Comparison of ENCODE assay signal across 18 cellular contexts in the genomic region with DNA sequence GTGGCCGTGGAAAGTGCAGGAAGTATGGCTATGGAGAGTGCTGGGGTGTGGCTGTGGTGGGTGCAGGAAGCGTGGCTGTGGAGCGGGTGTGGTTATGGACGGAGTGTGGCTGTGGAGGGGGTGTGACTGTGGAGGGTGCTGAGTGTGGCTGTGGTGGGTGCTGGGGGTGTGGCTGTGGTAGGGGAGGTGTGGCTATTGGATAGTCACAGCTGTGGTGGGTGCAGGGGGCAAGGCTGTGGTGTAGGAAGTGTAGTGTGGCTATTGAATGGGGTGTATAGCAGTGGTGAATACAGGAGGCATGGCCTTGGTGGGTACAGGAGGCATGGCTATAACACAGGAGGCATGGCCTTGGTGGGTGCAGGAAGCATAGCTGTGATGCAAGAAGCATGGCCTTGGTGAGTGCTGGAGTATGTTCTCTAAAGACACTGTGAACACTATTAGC. TPM values are rescaled to one million over a fixed set of nuclear protein-coding genes. Genes with fewer than 3 reads are reported as not detected.
DNase-seq lines count a peak whose midpoint lies in the region; ATAC-seq, FAIRE-seq and TF ChIP-seq lines count a peak whose summit lies in the region.
"Had no signal": no experiment of that assay in that cellular context is flagged by ENCODE, and none has a peak within 500 bp of the region (broad histone marks: within the 10 kb centered on the region; RNA-seq: fewer than 3 reads in every experiment).

No MANE protein-coding gene starts in this region.

- H2BK120ac ChIP-seq in H1 (replicated peaks; ENCODE audit: low read depth, low read length) = no peak overlapping the region

- H4K5ac ChIP-seq in H1 (ENCODE audit: insufficient read length, low read depth, low read length) = no peak overlapping the region

- no peak for TF ChIP-seq EP300 in H1 (IDR thresholded peaks at IDR 0.05; ENCODE audit: borderline replicate concordance in 1 of 2, low read depth in 2 of 2, low read length in 2 of 2)

- no peak overlapping the region for H2BK5ac ChIP-seq in H1 (ENCODE audit: low read depth, low read length)

- H3K4me3 Mint-ChIP-seq in activated CD8-positive, alpha-beta memory T cell treated with anti-CD3 and anti-CD28 coated beads, Interleukin-2, amount 10 ng/mL, durations not matched to agents 7 days and 5 days = peak overlapping the region; percentile 25
- no peak overlapping the region for H3K4me3 Mint-ChIP-seq in T-cell

- no peaks in the 10 kb centered on the region; the same call in 1 of the 2 replicates for H3K23me2 ChIP-seq in H1 (ENCODE audit: low read depth, low read length)

- no peak overlapping the region for H4K8ac ChIP-seq in H1 (ENCODE audit: extremely low read depth, insufficient read depth, low read length)

- H3K36me3 Mint-ChIP-seq in activated CD8-positive, alpha-beta memory T cell treated with anti-CD3 and anti-CD28 coated beads, Interleukin-2, amount 10 ng/mL, durations not matched to agents 7 days and 5 days = peaks cover 2% of the 10 kb centered on the region
- H3K36me3 Mint-ChIP-seq in T-cell = no peaks in the 10 kb centered on the region

- H3K56ac ChIP-seq in H1 (replicated peaks; ENCODE audit: insufficient read length, low read depth, low read length) = no peak overlapping the region

- FAIRE-seq in H1 (lab: Jason Lieb, UNC) = no peak
- FAIRE-seq: GM12878, H54 had no signal

- no peak for TF ChIP-seq CTCF in H1 (IDR thresholded peaks at IDR 0.05; ENCODE audit: control extremely low read depth in 1 of 3, insufficient read depth in 1 of 3, low read depth in 1 of 3, low read length in 3 of 3)

- H2AFZ ChIP-seq in H1 (ENCODE audit: low read length) = no peak overlapping the region

- H2AK5ac ChIP-seq in H1 (ENCODE audit: low read depth, low read length) = no peak overlapping the region

- peak; percentile 82 for DNase-seq in activated CD8-positive, alpha-beta memory T cell treated with anti-CD3 and anti-CD28 coated beads, Interleukin-2, amount 10 ng/mL, durations not matched to agents 7 days and 5 days
- DNase-seq in activated CD8-positive, alpha-beta memory T cell treated with anti-CD3 and anti-CD28 coated beads for 24 hours = no peak
- DNase-seq in T-cell (peak in 27 of 34 experiments; percentile 1 to 55 (median 15)), H1 (ENCODE audit: low read depth in 1 of 2, low spot score in 2 of 2) (no peak), NCI-H524 treated with DMSO at 0.1 percent for 48 hours (lab: John Stamatoyannopoulos, UW) (no peak), NCI-H2196 (lab: John Stamatoyannopoulos, UW; ENCODE audit: unreplicated experiment) (no peak), DMS79 (lab: John Stamatoyannopoulos, UW) (no peak)
- peak; percentile 32 for DNase-seq in stimulated activated CD8-positive, alpha-beta memory T cell treated with anti-CD3 and anti-CD28 coated beads, Interleukin-4, amount 100 ng/mL, for 48 hours
- DNase-seq: activated CD4-positive, CD25-positive, alpha-beta regulatory T cell; amygdala; DMS79 treated with DMSO at 0.1 percent for 48 hours; foreskin fibroblast; NCI-H187; sigmoid colon had no signal

- H3K9me3 ChIP-seq in H1 (ENCODE audit: insufficient read depth in 2 of 2, low read depth in 1 of 2, low read length in 1 of 2) = no peaks in the 10 kb centered on the region
- H3K9me3 ChIP-seq: sigmoid colon, SJSA1 had no signal

- H3K4me1 ChIP-seq in H1 (replicated peaks in 1 of 4; ENCODE audit: control insufficient read depth in 3 of 4, insufficient read depth in 4 of 4, low read length in 3 of 4) = no peaks in the 10 kb centered on the region

- no peak overlapping the region for H2BK20ac ChIP-seq in H1 (ENCODE audit: low read length)

- CTCF ChIA-PET in activated CD8-positive, alpha-beta memory T cell treated with anti-CD3 and anti-CD28 coated beads, Interleukin-2, amount 10 ng/mL, durations not matched to agents 7 days and 5 days (lab: Charles Lee) = interaction anchor here (0.8 kb wide), 1 partner anchor 400 kb away, joined by 3 read pairs; no protein-coding TSS in a partner anchor
- CTCF ChIA-PET in T-cell (lab: Charles Lee) (no interaction called here), H1 (lab: Charles Lee; ENCODE audit: partially characterized antibody) (interaction anchor here (0.7 to 0.8 kb wide), 2 partner anchors 120 to 411 kb away, joined by 3 read pairs; no protein-coding TSS in a partner anchor)

- no peak overlapping the region for H3K14ac ChIP-seq in H1 (ENCODE audit: insufficient read length)

- no peak overlapping the region for H3K9ac ChIP-seq in H1 (replicated peaks in 1 of 4; ENCODE audit: extremely low read depth in 1 of 4, low read depth in 3 of 4, low read length in 3 of 4)

- H4K91ac ChIP-seq in H1 (replicated peaks; ENCODE audit: insufficient read length, low read length) = no peak overlapping the region

- peaks cover 51% of the 10 kb centered on the region for H3K27me3 Mint-ChIP-seq in activated CD8-positive, alpha-beta memory T cell treated with anti-CD3 and anti-CD28 coated beads, Interleukin-2, amount 10 ng/mL, durations not matched to agents 7 days and 5 days
- peaks cover 25 to 30% of the 10 kb centered on the region in 2 donors for H3K27me3 Mint-ChIP-seq in T-cell

- H3K27me3 ChIP-seq in H1 (replicated peaks in 1 of 4; ENCODE audit: control insufficient read depth in 3 of 4, extremely low read depth in 1 of 4, insufficient read depth in 3 of 4, low read length in 3 of 4) = no peaks in the 10 kb centered on the region
- H3K27me3 ChIP-seq: sigmoid colon, SJSA1 had no signal

- no peak overlapping the region for H3K18ac ChIP-seq in H1 (ENCODE audit: extremely low read depth, low read length)

- peaks cover 27% of the 10 kb centered on the region for H3K4me1 Mint-ChIP-seq in activated CD8-positive, alpha-beta memory T cell treated with anti-CD3 and anti-CD28 coated beads, Interleukin-2, amount 10 ng/mL, durations not matched to agents 7 days and 5 days
- H3K4me1 Mint-ChIP-seq in T-cell = peaks cover 10 to 24% (median 12%) of the 10 kb centered on the region in 3 donors

- H3K27ac Mint-ChIP-seq in activated CD8-positive, alpha-beta memory T cell treated with anti-CD3 and anti-CD28 coated beads, Interleukin-2, amount 10 ng/mL, durations not matched to agents 7 days and 5 days = peak overlapping the region; percentile 67
- H3K27ac Mint-ChIP-seq in T-cell = no peak overlapping the region

- H3K79me1 ChIP-seq in H1 (ENCODE audit: low read depth, low read length) = no peaks in the 10 kb centered on the region

- no peak overlapping the region for H3K27ac ChIP-seq in H1 (ENCODE audit: low read depth, low read length)
- H3K27ac ChIP-seq: sigmoid colon, SJSA1 had no signal

- no peaks in the 10 kb centered on the region for H4K20me1 ChIP-seq in H1 (replicated peaks in 1 of 2; ENCODE audit: control insufficient read depth in 1 of 2, insufficient read depth in 2 of 2, low read length in 2 of 2)

- H3K23ac ChIP-seq in H1 (ENCODE audit: insufficient read length) = no peak overlapping the region

- ATAC-seq in activated CD8-positive, alpha-beta memory T cell treated with anti-CD3 and anti-CD28 coated beads, Interleukin-2, amount 10 ng/mL, durations not matched to agents 7 days and 5 days = peak; percentile 85
- ATAC-seq in T-cell (replicated peaks in 1 of 4) = peak; percentile 45 to 64 (median 54)
- ATAC-seq: GM12878 had no signal

- WGBS in H1 (ENCODE audit: extremely low coverage in 1 of 2, insufficient coverage in 1 of 2, insufficient read length in 1 of 2, insufficient replicate concordance in 2 of 2, low coverage in 1 of 2, low lambda C conversion rate in 2 of 2, missing lambda C conversion rate in 1 of 2), 2 experiments = 75% methylated on average over 4 of the region's 4 CpGs; no CpG with 5 or more reads in 1 of the 2 experiments

- no peaks in the 10 kb centered on the region for H3K79me2 ChIP-seq in H1 (ENCODE audit: control insufficient read depth in 1 of 2, insufficient read depth in 2 of 2, low read length in 2 of 2)

- POLR2A ChIA-PET in T-cell (lab: Charles Lee) (no interaction called here), H1 (lab: Charles Lee; ENCODE audit: partially characterized antibody) (no interaction called here)

- no peak overlapping the region for H3K4me3 ChIP-seq in H1 (ENCODE audit: extremely low read depth in 1 of 4, insufficient read depth in 2 of 4, low read depth in 3 of 4, low read length in 4 of 4)
- H3K4me3 ChIP-seq: GM12878, sigmoid colon, SJSA1 had no signal

- TF ChIP-seq RAD21 in H1 (IDR thresholded peaks at IDR 0.05 in 1 of 2, conservative IDR thresholded peaks at IDR 0.05 in 1 of 2; ENCODE audit: low read depth in 2 of 2, low read length in 2 of 2) = no peak

- H3K9me3 Mint-ChIP-seq in activated CD8-positive, alpha-beta memory T cell treated with anti-CD3 and anti-CD28 coated beads, Interleukin-2, amount 10 ng/mL, durations not matched to agents 7 days and 5 days (ENCODE audit: low read depth) = peaks cover 2% of the 10 kb centered on the region
- H3K9me3 Mint-ChIP-seq in T-cell = no peaks in the 10 kb centered on the region

- no peak overlapping the region for H2BK15ac ChIP-seq in H1 (ENCODE audit: low read length)

- H2BK12ac ChIP-seq in H1 (ENCODE audit: low read depth, low read length) = peak overlapping the region; percentile 46; the same call in 1 of the 2 replicates

- no peaks in the 10 kb centered on the region for H3K36me3 ChIP-seq in H1 (ENCODE audit: control insufficient read depth in 2 of 4, insufficient read depth in 4 of 4, low read length in 3 of 4)
- H3K36me3 ChIP-seq: sigmoid colon, SJSA1 had no signal

- no peak for TF ChIP-seq POLR2A in H1 (IDR thresholded peaks at IDR 0.05; ENCODE audit: control extremely low read depth in 1 of 2, low read depth in 2 of 2, low read length in 2 of 2)

- H3K4me2 ChIP-seq in H1 (ENCODE audit: insufficient read depth in 1 of 2, low read depth in 2 of 2, low read length in 2 of 2) = no peak overlapping the region

- no peak overlapping the region for H3K4ac ChIP-seq in H1 (replicated peaks; ENCODE audit: insufficient read length, low read depth, low read length)

TF ChIP-seq in H1, 55 proteins besides CTCF, POLR2A, EP300 and RAD21 (continues in another document):
- TF ChIP-seq POLR2AphosphoS5 (IDR thresholded peaks at IDR 0.05; ENCODE audit: low read depth, low read length) = no peak

RNA-seq across cellular contexts. Expression of a gene that starts 40.8 kb away (rescaled TPM):
- total RNA-seq in activated CD8-positive, alpha-beta memory T cell treated with anti-CD3 and anti-CD28 coated beads, Interleukin-2, amount 10 ng/mL, durations not matched to agents 7 days and 5 days = not detected
- not detected for total RNA-seq in T-cell
- 0.15 and 0.20 TPM in 2 replicates for total RNA-seq in H1 (2021; fragmentation: NEBNext Ultra II Directional; extraction: Animal tissue kit (Norgen Biotek cat#: 25700))
- polyA plus RNA-seq in H1 (2011; rRNA removed) = 0.17 and 0.35 TPM in 2 replicates
- 0.13 TPM for polyA plus RNA-seq in H1 (2011; cell fraction: cytosol; rRNA removed)
- polyA plus RNA-seq in H1 (2011; cell fraction: nucleus; rRNA removed) = 0.24 TPM
- polyA plus RNA-seq in H1 (2012, experiment 1 of 2) = 0.19 to 0.44 TPM (median 0.23 TPM) in 4 replicates
- polyA plus RNA-seq in H1 (2012, experiment 2 of 2) = 0.16 TPM
- 0.08 TPM for polyA plus RNA-seq in H1 (2013, experiment 1 of 2)
- 0.15 TPM for polyA plus RNA-seq in H1 (2013, experiment 2 of 2)
- polyA minus RNA-seq in H1 (2011; rRNA and poly(A)+ RNA removed) = 0.24 and 0.32 TPM in 2 replicates
- polyA minus RNA-seq in H1 (2011; cell fraction: cytosol; rRNA and poly(A)+ RNA removed) = not detected
- polyA minus RNA-seq in H1 (2011; cell fraction: nucleus; rRNA and poly(A)+ RNA removed) = 0.30 TPM
- total RNA-seq: GM12878, sigmoid colon, SJSA1, urinary bladder had no signal
- polyA plus RNA-seq: GM12878, sigmoid colon, urinary bladder had no signal

Comparison
In these comparisons a context has a peak if more than half of its experiments do, and no peak if none do; other contexts are left out.
1. DNase-seq: peak in activated CD8-positive, alpha-beta memory T cell treated with anti-CD3 and anti-CD28 coated beads, Interleukin-2, amount 10 ng/mL, durations not matched to agents 7 days and 5 days (single experiment), T-cell (27 of 34) and stimulated activated CD8-positive, alpha-beta memory T cell treated with anti-CD3 and anti-CD28 coated beads, Interleukin-4, amount 100 ng/mL, for 48 hours (single experiment); none in activated CD8-positive, alpha-beta memory T cell treated with anti-CD3 and anti-CD28 coated beads for 24 hours (single experiment), H1 (0 of 2), NCI-H524 treated with DMSO at 0.1 percent for 48 hours (single experiment), NCI-H2196 (single experiment) and DMS79 (single experiment).
2. CTCF ChIA-PET loops: an anchor here in activated CD8-positive, alpha-beta memory T cell treated with anti-CD3 and anti-CD28 coated beads, Interleukin-2, amount 10 ng/mL, durations not matched to agents 7 days and 5 days (0.8 kb wide) and H1 (0.7 to 0.8 kb wide); none called in T-cell.